Comparison of ENCODE assay signal across 1 cellular context in the genomic region with DNA sequence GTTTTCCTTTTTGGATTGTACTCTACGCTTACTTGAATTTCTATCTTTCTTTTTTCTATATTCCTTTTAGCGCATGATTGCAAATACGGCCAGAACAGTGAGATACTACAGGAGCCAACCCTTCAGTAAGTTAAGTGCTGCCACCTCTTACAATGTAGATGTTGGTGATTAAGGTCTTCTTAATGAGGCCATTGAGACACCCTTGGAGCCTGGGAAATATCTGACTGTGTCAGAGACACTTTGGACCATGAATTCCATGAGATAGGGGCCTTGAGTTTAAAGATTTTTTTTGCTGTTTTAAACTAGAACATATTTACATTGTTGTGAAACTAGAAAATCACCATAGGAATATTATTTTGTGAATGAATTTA.
A peak's percentile ranks its signal among the peaks of the same experiment; 100 is the strongest.
TF ChIP-seq lines count a peak whose summit lies in the region.

No MANE protein-coding gene starts in this region.

TF ChIP-seq in HepG2, 621 proteins besides CTCF, POLR2A, EP300 and RAD21 (continued from another document):
- TF ChIP-seq, protein P1, sequence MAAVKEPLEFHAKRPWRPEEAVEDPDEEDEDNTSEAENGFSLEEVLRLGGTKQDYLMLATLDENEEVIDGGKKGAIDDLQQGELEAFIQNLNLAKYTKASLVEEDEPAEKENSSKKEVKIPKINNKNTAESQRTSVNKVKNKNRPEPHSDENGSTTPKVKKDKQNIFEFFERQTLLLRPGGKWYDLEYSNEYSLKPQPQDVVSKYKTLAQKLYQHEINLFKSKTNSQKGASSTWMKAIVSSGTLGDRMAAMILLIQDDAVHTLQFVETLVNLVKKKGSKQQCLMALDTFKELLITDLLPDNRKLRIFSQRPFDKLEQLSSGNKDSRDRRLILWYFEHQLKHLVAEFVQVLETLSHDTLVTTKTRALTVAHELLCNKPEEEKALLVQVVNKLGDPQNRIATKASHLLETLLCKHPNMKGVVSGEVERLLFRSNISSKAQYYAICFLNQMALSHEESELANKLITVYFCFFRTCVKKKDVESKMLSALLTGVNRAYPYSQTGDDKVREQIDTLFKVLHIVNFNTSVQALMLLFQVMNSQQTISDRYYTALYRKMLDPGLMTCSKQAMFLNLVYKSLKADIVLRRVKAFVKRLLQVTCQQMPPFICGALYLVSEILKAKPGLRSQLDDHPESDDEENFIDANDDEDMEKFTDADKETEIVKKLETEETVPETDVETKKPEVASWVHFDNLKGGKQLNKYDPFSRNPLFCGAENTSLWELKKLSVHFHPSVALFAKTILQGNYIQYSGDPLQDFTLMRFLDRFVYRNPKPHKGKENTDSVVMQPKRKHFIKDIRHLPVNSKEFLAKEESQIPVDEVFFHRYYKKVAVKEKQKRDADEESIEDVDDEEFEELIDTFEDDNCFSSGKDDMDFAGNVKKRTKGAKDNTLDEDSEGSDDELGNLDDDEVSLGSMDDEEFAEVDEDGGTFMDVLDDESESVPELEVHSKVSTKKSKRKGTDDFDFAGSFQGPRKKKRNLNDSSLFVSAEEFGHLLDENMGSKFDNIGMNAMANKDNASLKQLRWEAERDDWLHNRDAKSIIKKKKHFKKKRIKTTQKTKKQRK (IDR thresholded peaks at IDR 0.05; ENCODE audit: low read length), result 0 out of 2 replicates have a peak, but pooled peaks have one; percentile 7
- TF ChIP-seq KDM3A (CRISPR knock-in tag; IDR thresholded peaks at IDR 0.05; ENCODE audit: low read depth) (no peak), ZBTB3 (CRISPR knock-in tag; IDR thresholded peaks at IDR 0.05; ENCODE audit: borderline replicate concordance, low read depth) (no peak)
